In the genomic region with DNA sequence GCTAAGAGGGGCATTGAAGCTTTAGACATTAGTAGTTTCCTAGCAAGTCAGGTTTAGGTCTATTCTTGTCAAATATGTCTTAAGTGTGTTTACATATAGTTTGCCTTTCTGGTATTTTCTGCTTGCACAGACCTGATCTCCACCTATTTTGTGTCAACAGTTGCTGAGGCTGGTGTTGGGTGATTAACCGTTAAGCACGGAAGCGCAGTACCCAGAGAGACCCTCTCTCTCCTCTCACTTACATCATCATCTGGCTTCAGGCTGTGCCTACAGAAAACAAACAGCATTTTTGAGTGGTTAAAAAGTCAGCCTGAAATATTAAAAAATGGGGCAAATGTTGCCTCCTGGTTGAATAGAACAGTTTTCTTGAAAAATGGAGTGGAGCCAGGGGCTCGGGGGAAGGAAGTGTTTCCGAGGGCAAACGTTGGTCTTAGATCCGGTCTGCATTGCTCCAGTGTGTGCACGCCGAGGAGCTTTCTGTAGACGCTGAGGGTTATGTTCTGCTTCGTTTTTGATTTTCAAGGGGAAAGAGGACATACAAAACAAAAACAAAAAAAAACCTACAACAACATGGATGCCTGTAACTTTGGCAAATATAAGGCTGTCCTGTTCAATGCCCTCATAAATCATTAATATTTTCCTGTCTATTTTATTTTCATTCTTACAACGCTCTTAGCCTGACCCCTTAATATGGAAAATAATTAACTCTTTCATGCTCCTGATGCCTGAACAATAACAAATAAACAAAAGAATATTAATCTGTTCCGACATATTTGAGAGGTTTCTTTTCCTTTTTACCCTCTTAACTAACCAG, we compare ENCODE assay signal across 9 cellular contexts.
DNase-seq lines count a peak whose midpoint lies in the region; ATAC-seq and TF ChIP-seq lines count a peak whose summit lies in the region.
"Had no signal": no experiment of that assay in that cellular context is flagged by ENCODE, and none has a peak within 500 bp of the region (broad histone marks: within the 10 kb centered on the region; RNA-seq: fewer than 3 reads in every experiment).

No MANE protein-coding gene starts in this region.

- H3K4me3 ChIP-seq in coronary artery (peak overlapping the region; percentile 68), mucosa of stomach (ENCODE audit: low read length) (no peak overlapping the region), uterus (peak overlapping the region; percentile 12 to 26)
- H3K4me3 ChIP-seq: BLaER1 had no signal

- peak overlapping the region; percentile 21 for H3K4me3 Mint-ChIP-seq in activated naive CD4-positive, alpha-beta T cell treated with anti-CD3 and anti-CD28 coated beads for 36 hours

- H3K4me1 ChIP-seq in mucosa of stomach (ENCODE audit: control insufficient read depth, insufficient read depth, low read length) (peaks cover 30% of the 10 kb centered on the region), uterus (peaks cover 0 to 7% of the 10 kb centered on the region in 2 donors)
- H3K4me1 ChIP-seq: BLaER1 had no signal

- H3K36me3 ChIP-seq in mucosa of stomach (ENCODE audit: control insufficient read depth, insufficient read depth, low read length) (peaks cover 6% of the 10 kb centered on the region), uterus (no peaks in the 10 kb centered on the region)
- H3K36me3 ChIP-seq: BLaER1 had no signal

- no peak for DNase-seq in activated naive CD4-positive, alpha-beta T cell treated with anti-CD3 and anti-CD28 coated beads for 36 hours
- no peak for DNase-seq in activated naive CD4-positive, alpha-beta T cell treated with anti-CD3 and anti-CD28 coated beads, Interleukin-2, amount 50 U/mL, for 72 hours (ENCODE audit: low spot score in 2 of 2)
- DNase-seq in coronary artery (ENCODE audit: low spot score) (no peak), uterus (peak in 1 of 2 donors; percentile 28), NCI-H226 (no peak), SKM-1 treated with dmso at 0.1 percent for 144 hours (lab: John Stamatoyannopoulos, UW; ENCODE audit: unreplicated experiment) (no peak)

- TF ChIP-seq CTCF in coronary artery (IDR thresholded peaks at IDR 0.05) (no peak), uterus (IDR thresholded peaks at IDR 0.05) (no peak)

- peak overlapping the region; percentile 22 to 82 for H3K27ac ChIP-seq in coronary artery
- peak overlapping the region; percentile 55 to 79 for H3K27ac ChIP-seq in uterus
- H3K27ac ChIP-seq: BLaER1 had no signal

- CTCF ChIA-PET in activated naive CD4-positive, alpha-beta T cell treated with anti-CD3 and anti-CD28 coated beads for 36 hours (lab: Charles Lee) = no interaction called here

- H3K27me3 ChIP-seq in mucosa of stomach (ENCODE audit: control insufficient read depth, insufficient read depth, low read length) (no peaks in the 10 kb centered on the region), uterus (no peaks in the 10 kb centered on the region)
- H3K27me3 ChIP-seq: BLaER1 had no signal

- H3K9ac ChIP-seq in mucosa of stomach (ENCODE audit: low read length) = peak overlapping the region; percentile 24
- H3K9ac ChIP-seq: BLaER1 had no signal

- TF ChIP-seq POLR2A in uterus (IDR thresholded peaks at IDR 0.05) = no peak

- H3K9me3 Mint-ChIP-seq in activated naive CD4-positive, alpha-beta T cell treated with anti-CD3 and anti-CD28 coated beads for 36 hours = no peaks in the 10 kb centered on the region
- H3K9me3 Mint-ChIP-seq in activated naive CD4-positive, alpha-beta T cell treated with anti-CD3 and anti-CD28 coated beads, Interleukin-2, amount 50 U/mL, for 72 hours = peaks cover 5% of the 10 kb centered on the region in 2 donors

- no peaks in the 10 kb centered on the region for H3K9me3 ChIP-seq in mucosa of stomach (ENCODE audit: control insufficient read depth, low read length)
- no peaks in the 10 kb centered on the region for H3K9me3 ChIP-seq in uterus
- H3K9me3 ChIP-seq: BLaER1 had no signal

- H3K27ac Mint-ChIP-seq in activated naive CD4-positive, alpha-beta T cell treated with anti-CD3 and anti-CD28 coated beads for 36 hours = no peak overlapping the region
- H3K27ac Mint-ChIP-seq in activated naive CD4-positive, alpha-beta T cell treated with anti-CD3 and anti-CD28 coated beads, Interleukin-2, amount 50 U/mL, for 72 hours = no peak overlapping the region

- no peaks in the 10 kb centered on the region for H3K36me3 Mint-ChIP-seq in activated naive CD4-positive, alpha-beta T cell treated with anti-CD3 and anti-CD28 coated beads for 36 hours (ENCODE audit: low read depth)
- H3K36me3 Mint-ChIP-seq in activated naive CD4-positive, alpha-beta T cell treated with anti-CD3 and anti-CD28 coated beads, Interleukin-2, amount 50 U/mL, for 72 hours = no peaks in the 10 kb centered on the region

- intact Hi-C loops in activated naive CD4-positive, alpha-beta T cell treated with anti-CD3 and anti-CD28 coated beads for 36 hours (cut with micrococcal nuclease) = no loop called here
- intact Hi-C loops in uterus (cut with DNase I; ENCODE audit: low total_unique reads) = no loop called here

- H3K4me1 Mint-ChIP-seq in activated naive CD4-positive, alpha-beta T cell treated with anti-CD3 and anti-CD28 coated beads for 36 hours (ENCODE audit: low read depth) = peaks cover 3% of the 10 kb centered on the region

- no peak for ATAC-seq in activated naive CD4-positive, alpha-beta T cell treated with anti-CD3 and anti-CD28 coated beads, Interleukin-2, amount 50 U/mL, for 72 hours
- no peak for ATAC-seq in GM21423 (IDR thresholded peaks at IDR 0.05; ENCODE audit: unreplicated experiment)

- peaks cover 20% of the 10 kb centered on the region for H3K27me3 Mint-ChIP-seq in activated naive CD4-positive, alpha-beta T cell treated with anti-CD3 and anti-CD28 coated beads for 36 hours (ENCODE audit: low read depth)
